In genomic region chr15:64221911-64222310, GRCh38 we compare ENCODE assay signal across 3 cellular contexts.
TF ChIP-seq lines count a peak whose summit lies in the region.

No MANE protein-coding gene starts in this region.

TF ChIP-seq in HEK293, 187 proteins besides CTCF, POLR2A, EP300 and RAD21:
- TF ChIP-seq ZNF580 (tag by site-specific recombination; IDR thresholded peaks at IDR 0.05) = peak; percentile 70
- peak; percentile 96 for TF ChIP-seq ZNF146 (tag by site-specific recombination; IDR thresholded peaks at IDR 0.05)

TF ChIP-seq in K562, 482 proteins besides CTCF, POLR2A, EP300 and RAD21:
- peak; percentile 66 for TF ChIP-seq BCOR (IDR thresholded peaks at IDR 0.05)
- peak in 1 of 2 experiments; percentile 64; a peak in 2 of 4 replicates for TF ChIP-seq KDM1A (IDR thresholded peaks at IDR 0.05)

TF ChIP-seq in HepG2, 621 proteins besides CTCF, POLR2A, EP300 and RAD21:
- TF ChIP-seq MNT (IDR thresholded peaks at IDR 0.05) = 0 out of 2 replicates have a peak, but pooled peaks have one; percentile 3
